ENCODE assay signal across 10 cellular contexts in genomic region chr7:50206521-50207250, GRCh38.
DNase-seq lines count a peak whose midpoint lies in the region; ATAC-seq, FAIRE-seq and TF ChIP-seq lines count a peak whose summit lies in the region.
"Had no signal": no experiment of that assay in that cellular context is flagged by ENCODE, and none has a peak within 500 bp of the region (broad histone marks: within the 10 kb centered on the region; RNA-seq: fewer than 3 reads in every experiment).

No MANE protein-coding gene starts in this region.

- H3K36me3 ChIP-seq in HepG2 (replicated peaks in 1 of 2; ENCODE audit: control insufficient read depth in 1 of 2, insufficient read depth in 2 of 2, low read length in 2 of 2), result no peaks in the 10 kb centered on the region

- CTCF ChIA-PET in HepG2 (lab: Yijun Ruan, JAX; ENCODE audit: low intra/inter-chr PET ratio, low total read pairs), result interaction anchor here (2.1 kb wide), 1 partner anchor 211 kb away, joined by 15 read pairs; no protein-coding TSS in a partner anchor

- 32% methylated on average over 20 of the region's 20 CpGs for WGBS in HepG2 (ENCODE audit: low lambda C conversion rate)

- H3K36me3 Mint-ChIP-seq in stimulated activated effector memory CD8-positive, alpha-beta T cell treated with anti-CD3 and anti-CD28 coated beads, Interleukin-12 subunit alpha, Interleukin-12 subunit beta, amount 100 ng/mL, for 72 hours, result peaks cover 15% of the 10 kb centered on the region

- in situ Hi-C loops in HepG2 (cut with HindIII; ENCODE audit: extremely low pct_ligation_motif_present, low pct_unique_long_range_greater_than_20kb), result loop anchor here (10.0 kb wide), 2 partner anchors 208 to 458 kb away; no protein-coding TSS in a partner anchor

- H3K9ac ChIP-seq in HepG2 (ENCODE audit: insufficient read depth, low read depth, low read length), result no peak overlapping the region

- H2AFZ ChIP-seq in HepG2 (ENCODE audit: low read length), result no peak overlapping the region

- no peak for TF ChIP-seq POLR2A in HepG2 (IDR thresholded peaks at IDR 0.05; ENCODE audit: insufficient read depth in 1 of 2, low read depth in 2 of 2, low read length in 2 of 2)

- H3K4me1 Mint-ChIP-seq in stimulated activated effector memory CD8-positive, alpha-beta T cell treated with anti-CD3 and anti-CD28 coated beads, Interleukin-12 subunit alpha, Interleukin-12 subunit beta, amount 100 ng/mL, for 72 hours, result peaks cover 59% of the 10 kb centered on the region

- TF ChIP-seq CTCF in HepG2 (CRISPR knock-in tag; IDR thresholded peaks at IDR 0.05), result no peak

- POLR2A ChIA-PET in HepG2 (lab: Yijun Ruan, JAX), result no interaction called here

- no peaks in the 10 kb centered on the region for H3K79me2 ChIP-seq in HepG2 (ENCODE audit: insufficient read depth, low read length)

- peak overlapping the region; percentile 71 for H3K4me3 Mint-ChIP-seq in stimulated activated effector memory CD8-positive, alpha-beta T cell treated with anti-CD3 and anti-CD28 coated beads, Interleukin-12 subunit alpha, Interleukin-12 subunit beta, amount 100 ng/mL, for 72 hours

- ATAC-seq in HepG2, result no peak; the same call in 1 of the 3 replicates
- ATAC-seq in stimulated activated effector memory CD8-positive, alpha-beta T cell treated with anti-CD3 and anti-CD28 coated beads, Interleukin-12 subunit alpha, Interleukin-12 subunit beta, amount 100 ng/mL, for 72 hours, result peak; percentile 67
- no peak for ATAC-seq in GM18520 (IDR thresholded peaks at IDR 0.05; ENCODE audit: unreplicated experiment)
- ATAC-seq in HG02678 (IDR thresholded peaks at IDR 0.05; ENCODE audit: unreplicated experiment), result no peak

- peaks cover 19% of the 10 kb centered on the region for H3K4me1 ChIP-seq in HepG2 (ENCODE audit: insufficient read depth, low read length)

- DNase-seq in SKM-1 (lab: John Stamatoyannopoulos, UW; ENCODE audit: unreplicated experiment), result peak; percentile 59
- peak; percentile 61 for DNase-seq in activated T-cell treated with anti-CD3 and anti-CD28 coated beads for 4 hours
- peak; percentile 40 for DNase-seq in HepG2 (ENCODE audit: low spot score)
- DNase-seq in stimulated activated effector memory CD8-positive, alpha-beta T cell treated with anti-CD3 and anti-CD28 coated beads, Interleukin-12 subunit alpha, Interleukin-12 subunit beta, amount 100 ng/mL, for 72 hours (ENCODE audit: low spot score in 2 of 2), result peak in 1 of 2 donors; percentile 73
- DNase-seq in NCI-H2081 (lab: John Stamatoyannopoulos, UW), result no peak
- DNase-seq in germinal center (ENCODE audit: low spot score), result no peak
- DNase-seq: OCI-M1 had no signal

- TF ChIP-seq RAD21 in HepG2 (CRISPR knock-in tag; IDR thresholded peaks at IDR 0.05), result no peak

- intact Hi-C loops in HepG2 (cut with micrococcal nuclease; ENCODE audit: unreplicated experiment), result no loop called here

- FAIRE-seq in HepG2 (lab: Jason Lieb, UNC), result no peak
- FAIRE-seq: GM12892 had no signal

- peaks cover 0 to 9% of the 10 kb centered on the region in 2 experiments; a peak in 1 of 5 replicates for H3K27me3 ChIP-seq in HepG2 (ENCODE audit: control insufficient read depth in 1 of 2, insufficient read depth in 2 of 2, low read length in 2 of 2)

- no peaks in the 10 kb centered on the region for H4K20me1 ChIP-seq in HepG2 (ENCODE audit: insufficient read depth, low read length)

- no peak for TF ChIP-seq EP300 in HepG2 (IDR thresholded peaks at IDR 0.05; ENCODE audit: low read depth in 2 of 2, low read length in 2 of 2)
- TF ChIP-seq EP300 in HepG2 (CRISPR knock-in tag; IDR thresholded peaks at IDR 0.05; ENCODE audit: borderline replicate concordance), result no peak

- peak overlapping the region; percentile 94 for H3K27ac Mint-ChIP-seq in stimulated activated effector memory CD8-positive, alpha-beta T cell treated with anti-CD3 and anti-CD28 coated beads, Interleukin-12 subunit alpha, Interleukin-12 subunit beta, amount 100 ng/mL, for 72 hours

- H3K9me3 ChIP-seq in HepG2 (ENCODE audit: low read length), result no peaks in the 10 kb centered on the region

- H3K9me3 Mint-ChIP-seq in stimulated activated effector memory CD8-positive, alpha-beta T cell treated with anti-CD3 and anti-CD28 coated beads, Interleukin-12 subunit alpha, Interleukin-12 subunit beta, amount 100 ng/mL, for 72 hours, result no peaks in the 10 kb centered on the region

- H3K27ac ChIP-seq in HepG2 (ENCODE audit: extremely low read length, insufficient read depth, low read length), result no peak overlapping the region

- no TSS peak for BruUV-seq in HepG2 (replicated peaks; lab: Mats Ljungman, UMichigan)

- no peak overlapping the region for H3K4me3 ChIP-seq in HepG2 (replicated peaks in 1 of 3; ENCODE audit: insufficient read depth in 1 of 3, low read depth in 2 of 3, low read length in 3 of 3)

- no peak overlapping the region for H3K4me2 ChIP-seq in HepG2 (ENCODE audit: low read depth, low read length)

TF ChIP-seq in HepG2, 621 proteins besides CTCF, POLR2A, EP300 and RAD21:
- TF ChIP-seq, protein P1, sequence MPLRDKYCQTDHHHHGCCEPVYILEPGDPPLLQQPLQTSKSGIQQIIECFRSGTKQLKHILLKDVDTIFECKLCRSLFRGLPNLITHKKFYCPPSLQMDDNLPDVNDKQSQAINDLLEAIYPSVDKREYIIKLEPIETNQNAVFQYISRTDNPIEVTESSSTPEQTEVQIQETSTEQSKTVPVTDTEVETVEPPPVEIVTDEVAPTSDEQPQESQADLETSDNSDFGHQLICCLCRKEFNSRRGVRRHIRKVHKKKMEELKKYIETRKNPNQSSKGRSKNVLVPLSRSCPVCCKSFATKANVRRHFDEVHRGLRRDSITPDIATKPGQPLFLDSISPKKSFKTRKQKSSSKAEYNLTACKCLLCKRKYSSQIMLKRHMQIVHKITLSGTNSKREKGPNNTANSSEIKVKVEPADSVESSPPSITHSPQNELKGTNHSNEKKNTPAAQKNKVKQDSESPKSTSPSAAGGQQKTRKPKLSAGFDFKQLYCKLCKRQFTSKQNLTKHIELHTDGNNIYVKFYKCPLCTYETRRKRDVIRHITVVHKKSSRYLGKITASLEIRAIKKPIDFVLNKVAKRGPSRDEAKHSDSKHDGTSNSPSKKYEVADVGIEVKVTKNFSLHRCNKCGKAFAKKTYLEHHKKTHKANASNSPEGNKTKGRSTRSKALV (CRISPR knock-in tag; IDR thresholded peaks at IDR 0.05), result no peak
- TF ChIP-seq PRDM15 (CRISPR knock-in tag; IDR thresholded peaks at IDR 0.05) (no peak), TMF1 (CRISPR knock-in tag; IDR thresholded peaks at IDR 0.05; ENCODE audit: low read depth) (no peak), TCF7 (IDR thresholded peaks at IDR 0.05; ENCODE audit: low read depth) (peak; percentile 37; the same call in 1 of the 2 replicates), ARNT (IDR thresholded peaks at IDR 0.05) (no peak), FOSL2 (CRISPR knock-in tag; IDR thresholded peaks at IDR 0.05) (peak; percentile 75)

Comparison
In these comparisons a context has a peak if more than half of its experiments do, and no peak if none do; other contexts are left out.
1. DNase-seq: peak in SKM-1 (single experiment), activated T-cell treated with anti-CD3 and anti-CD28 coated beads for 4 hours (single experiment) and HepG2 (single experiment); none in NCI-H2081 (0 of 2) and germinal center (single experiment).